In genomic region chr12:84341467-84342193, GRCh38 we compare ENCODE assay signal across 35 cellular contexts.
DNase-seq lines count a peak whose midpoint lies in the region; ATAC-seq, FAIRE-seq and TF ChIP-seq lines count a peak whose summit lies in the region.
"Had no signal": no experiment of that assay in that cellular context is flagged by ENCODE, and none has a peak within 500 bp of the region (broad histone marks: within the 10 kb centered on the region; RNA-seq: fewer than 3 reads in every experiment).

No MANE protein-coding gene starts in this region.

- FAIRE-seq in HepG2 (lab: Jason Lieb, UNC), result no peak
- FAIRE-seq in H1 (lab: Jason Lieb, UNC), result no peak
- FAIRE-seq: A204.1, D721Med had no signal

- H3K23me2 ChIP-seq in H1 (ENCODE audit: low read depth, low read length), result no peaks in the 10 kb centered on the region

- TF ChIP-seq RAD21 in HepG2 (CRISPR knock-in tag; IDR thresholded peaks at IDR 0.05) (no peak), IMR-90 (IDR thresholded peaks at IDR 0.05; ENCODE audit: low read length) (no peak), H1 (IDR thresholded peaks at IDR 0.05 in 1 of 2, conservative IDR thresholded peaks at IDR 0.05 in 1 of 2; ENCODE audit: low read depth in 2 of 2, low read length in 2 of 2) (no peak)

- H3K4me1 ChIP-seq in HepG2 (ENCODE audit: insufficient read depth, low read length) (no peaks in the 10 kb centered on the region), right lobe of liver (no peaks in the 10 kb centered on the region), HEK293 (ENCODE audit: control insufficient read depth, insufficient read depth, low read length) (no peaks in the 10 kb centered on the region), IMR-90 (ENCODE audit: control insufficient read depth, insufficient read depth, low read length) (no peaks in the 10 kb centered on the region), H1 (replicated peaks in 1 of 4; ENCODE audit: control insufficient read depth in 3 of 4, insufficient read depth in 4 of 4, low read length in 3 of 4) (no peaks in the 10 kb centered on the region)
- H3K4me1 ChIP-seq: A549; BLaER1; BLaER1 treated with 17β-estradiol and CSF1 and Interleukin-3, amounts not matched to agents 10 nM and 100 nM; Caco-2 had no signal

- H3K56ac ChIP-seq in IMR-90 (ENCODE audit: extremely low read depth, insufficient read depth, low read length) (no peak overlapping the region), H1 (replicated peaks; ENCODE audit: insufficient read length, low read depth, low read length) (no peak overlapping the region)

- in situ Hi-C loops in HepG2 (cut with HindIII; ENCODE audit: extremely low pct_ligation_motif_present, low pct_unique_long_range_greater_than_20kb) (no loop called here), IMR-90 (cut with MboI; ENCODE audit: low sequenced_read_pairs) (no loop called here)

- H2BK5ac ChIP-seq in IMR-90 (ENCODE audit: low read depth, low read length, poor library complexity, severe bottlenecking) (no peak overlapping the region), H1 (ENCODE audit: low read depth, low read length) (no peak overlapping the region)

- intact Hi-C loops in HepG2 (cut with micrococcal nuclease; ENCODE audit: unreplicated experiment) (no loop called here), right lobe of liver (cut with DNase I) (no loop called here), IMR-90 (cut with micrococcal nuclease) (no loop called here), Calu3 (cut with micrococcal nuclease; ENCODE audit: unreplicated experiment) (no loop called here)

- no peak overlapping the region for H2AK9ac ChIP-seq in IMR-90 (replicated peaks; ENCODE audit: low read depth, low read length, poor library complexity)

- no peaks in the 10 kb centered on the region for H3K27me3 ChIP-seq in HepG2 (ENCODE audit: control insufficient read depth in 1 of 2, insufficient read depth in 2 of 2, low read length in 2 of 2)
- H3K27me3 ChIP-seq in right lobe of liver, result no peaks in the 10 kb centered on the region
- no peaks in the 10 kb centered on the region for H3K27me3 ChIP-seq in IMR-90 (ENCODE audit: control insufficient read depth, insufficient read depth, low read length)
- no peaks in the 10 kb centered on the region for H3K27me3 ChIP-seq in H1 (replicated peaks in 1 of 4; ENCODE audit: control insufficient read depth in 3 of 4, extremely low read depth in 1 of 4, insufficient read depth in 3 of 4, low read length in 3 of 4)
- H3K27me3 ChIP-seq: BE2C; BLaER1; BLaER1 treated with 17β-estradiol and CSF1 and Interleukin-3, amounts not matched to agents 10 nM and 100 nM had no signal

- H3K79me1 ChIP-seq in IMR-90 (ENCODE audit: low read depth in 1 of 2, low read length in 2 of 2), result no peaks in the 10 kb centered on the region
- no peaks in the 10 kb centered on the region for H3K79me1 ChIP-seq in H1 (ENCODE audit: low read depth, low read length)

- POLR2A ChIA-PET in HepG2 (lab: Yijun Ruan, JAX), result no interaction called here
- POLR2A ChIA-PET in HEK293 (lab: Yijun Ruan, JAX), result no interaction called here
- POLR2A ChIA-PET in IMR-90 (lab: Charles Lee; ENCODE audit: unreplicated experiment), result no interaction called here
- POLR2A ChIA-PET in H1 (lab: Charles Lee; ENCODE audit: partially characterized antibody), result no interaction called here

- H2BK20ac ChIP-seq in IMR-90 (ENCODE audit: low read depth, low read length), result no peak overlapping the region
- H2BK20ac ChIP-seq in H1 (ENCODE audit: low read length), result no peak overlapping the region

- H3K36me3 Mint-ChIP-seq in Calu3 (ENCODE audit: insufficient read depth, unreplicated experiment), result no peaks in the 10 kb centered on the region
- H3K36me3 Mint-ChIP-seq: CD14-positive monocyte; CD4-positive, alpha-beta memory T cell; CD4-positive, CD25-positive, alpha-beta regulatory T cell; CD8-positive, alpha-beta memory T cell; CD8-positive, alpha-beta T cell had no signal

- H2AFZ ChIP-seq in HepG2 (ENCODE audit: low read length) (no peak overlapping the region), IMR-90 (replicated peaks; ENCODE audit: low read length, poor library complexity) (no peak overlapping the region), H1 (ENCODE audit: low read length) (no peak overlapping the region)

- H3K27ac Mint-ChIP-seq in Calu3 (ENCODE audit: unreplicated experiment), result no peak overlapping the region
- H3K27ac Mint-ChIP-seq: B cell; CD14-positive monocyte; CD4-positive, alpha-beta memory T cell; CD4-positive, alpha-beta T cell; CD4-positive, CD25-positive, alpha-beta regulatory T cell; CD8-positive, alpha-beta memory T cell; CD8-positive, alpha-beta T cell had no signal

- H3K18ac ChIP-seq in IMR-90 (ENCODE audit: low read depth, low read length) (no peak overlapping the region), H1 (ENCODE audit: extremely low read depth, low read length) (no peak overlapping the region)

- H3K36me3 ChIP-seq in HepG2 (replicated peaks in 1 of 2; ENCODE audit: control insufficient read depth in 1 of 2, insufficient read depth in 2 of 2, low read length in 2 of 2), result no peaks in the 10 kb centered on the region
- no peaks in the 10 kb centered on the region for H3K36me3 ChIP-seq in right lobe of liver
- H3K36me3 ChIP-seq in HEK293 (ENCODE audit: control insufficient read depth in 2 of 2, insufficient read depth in 1 of 2, low read length in 2 of 2), result no peaks in the 10 kb centered on the region
- no peaks in the 10 kb centered on the region for H3K36me3 ChIP-seq in IMR-90 (ENCODE audit: control insufficient read depth, insufficient read depth, low read length)
- no peaks in the 10 kb centered on the region for H3K36me3 ChIP-seq in H1 (ENCODE audit: control insufficient read depth in 2 of 4, insufficient read depth in 4 of 4, low read length in 3 of 4)
- H3K36me3 ChIP-seq: BE2C; BLaER1; BLaER1 treated with 17β-estradiol and CSF1 and Interleukin-3, amounts not matched to agents 10 nM and 100 nM had no signal

- 0% methylated on average over 1 of the region's 1 CpG for WGBS in HepG2 (ENCODE audit: low lambda C conversion rate)
- WGBS in right lobe of liver (ENCODE audit: insufficient coverage, low coverage, low lambda C conversion rate, missing lambda C conversion rate), result 65% methylated on average over 1 of the region's 1 CpG
- no CpG with 5 or more reads among the region's 1 CpG for WGBS in IMR-90 (ENCODE audit: extremely low coverage in 2 of 2, insufficient read length in 1 of 2), 2 experiments
- WGBS in H1 (ENCODE audit: extremely low coverage in 1 of 2, insufficient coverage in 1 of 2, insufficient read length in 1 of 2, insufficient replicate concordance in 2 of 2, low coverage in 1 of 2, low lambda C conversion rate in 2 of 2, missing lambda C conversion rate in 1 of 2), 2 experiments, result 100% methylated on average over 1 of the region's 1 CpG; no CpG with 5 or more reads in 1 of the 2 experiments

- no peak overlapping the region for H4K5ac ChIP-seq in IMR-90 (ENCODE audit: low read depth, low read length)
- no peak overlapping the region for H4K5ac ChIP-seq in H1 (ENCODE audit: insufficient read length, low read depth, low read length)

- H3K9me1 ChIP-seq in IMR-90 (ENCODE audit: insufficient read depth, low read length), result no peaks in the 10 kb centered on the region

- no peak for DNase-seq in HepG2 (ENCODE audit: low spot score)
- DNase-seq in right lobe of liver, result no peak
- DNase-seq in IMR-90, result no peak
- no peak for DNase-seq in H1 (ENCODE audit: low read depth in 1 of 2, low spot score in 2 of 2)
- DNase-seq in Calu3, result no peak
- no peak for DNase-seq in DMS53 (lab: John Stamatoyannopoulos, UW)
- DNase-seq: 8988T; ACHN; AML-193; BE2C; C1 segment of cervical spinal cord; Caco-2; CD4-positive, alpha-beta memory T cell; CD4-positive, alpha-beta T cell; CD4-positive, CD25-positive, alpha-beta regulatory T cell; CD8-positive, alpha-beta memory T cell; CD8-positive, alpha-beta T cell; COR-L47; DMS 273 treated with DMSO at 0.1 percent for 48 hours; DMS153; DMS79; DMS79 treated with DMSO at 0.1 percent for 48 hours; DND-41; EL had no signal

- CTCF ChIA-PET in HepG2 (lab: Yijun Ruan, JAX; ENCODE audit: low intra/inter-chr PET ratio, low total read pairs) (no interaction called here), HEK293 (lab: Yijun Ruan, JAX) (no interaction called here), IMR-90 (lab: Yijun Ruan, JAX) (no interaction called here), H1 (lab: Charles Lee; ENCODE audit: partially characterized antibody) (no interaction called here), Calu3 (lab: Charles Lee) (no interaction called here)

- no peak overlapping the region for H3K23ac ChIP-seq in IMR-90 (ENCODE audit: low read depth, low read length)
- H3K23ac ChIP-seq in H1 (ENCODE audit: insufficient read length), result no peak overlapping the region

- H2BK120ac ChIP-seq in IMR-90 (ENCODE audit: low read depth, low read length) (no peak overlapping the region), H1 (replicated peaks; ENCODE audit: low read depth, low read length) (no peak overlapping the region)

- H3K9ac ChIP-seq in HepG2 (ENCODE audit: insufficient read depth, low read depth, low read length) (no peak overlapping the region), IMR-90 (ENCODE audit: low read depth, low read length) (no peak overlapping the region), H1 (replicated peaks in 1 of 4; ENCODE audit: extremely low read depth in 1 of 4, low read depth in 3 of 4, low read length in 3 of 4) (no peak overlapping the region)
- H3K9ac ChIP-seq: BLaER1; BLaER1 treated with 17β-estradiol and CSF1 and Interleukin-3, amounts not matched to agents 10 nM and 100 nM had no signal

- H4K8ac ChIP-seq in IMR-90 (ENCODE audit: low read depth in 2 of 2, low read length in 2 of 2), result no peak overlapping the region
- H4K8ac ChIP-seq in H1 (ENCODE audit: extremely low read depth, insufficient read depth, low read length), result no peak overlapping the region

- H4K91ac ChIP-seq in IMR-90 (ENCODE audit: insufficient read depth, low read depth, low read length), result no peak overlapping the region
- H4K91ac ChIP-seq in H1 (replicated peaks; ENCODE audit: insufficient read length, low read length), result no peak overlapping the region

- H3K14ac ChIP-seq in IMR-90 (replicated peaks; ENCODE audit: low read depth, low read length) (no peak overlapping the region), H1 (ENCODE audit: insufficient read length) (no peak overlapping the region)

- dilution Hi-C loops in IMR-90 (cut with HindIII; ENCODE audit: low sequenced_read_pairs, unreplicated experiment), result no loop called here

- H3K4me2 ChIP-seq in HepG2 (ENCODE audit: low read depth, low read length) (no peak overlapping the region), IMR-90 (ENCODE audit: low read depth, low read length) (no peak overlapping the region), H1 (ENCODE audit: insufficient read depth in 1 of 2, low read depth in 2 of 2, low read length in 2 of 2) (no peak overlapping the region)
- H3K4me2 ChIP-seq: A549; BLaER1; BLaER1 treated with 17β-estradiol and CSF1 and Interleukin-3, amounts not matched to agents 10 nM and 100 nM had no signal

- no peak overlapping the region for H3K4me3 Mint-ChIP-seq in Calu3 (ENCODE audit: low read depth, unreplicated experiment)
- H3K4me3 Mint-ChIP-seq: B cell; CD14-positive monocyte; CD4-positive, alpha-beta memory T cell; CD4-positive, alpha-beta T cell; CD4-positive, CD25-positive, alpha-beta regulatory T cell; CD8-positive, alpha-beta memory T cell; CD8-positive, alpha-beta T cell had no signal

- no peaks in the 10 kb centered on the region for H4K20me1 ChIP-seq in HepG2 (ENCODE audit: insufficient read depth, low read length)
- no peaks in the 10 kb centered on the region for H4K20me1 ChIP-seq in IMR-90 (ENCODE audit: insufficient read depth, low read length)
- H4K20me1 ChIP-seq in H1 (replicated peaks in 1 of 2; ENCODE audit: control insufficient read depth in 1 of 2, insufficient read depth in 2 of 2, low read length in 2 of 2), result no peaks in the 10 kb centered on the region
- H4K20me1 ChIP-seq: BLaER1; BLaER1 treated with 17β-estradiol and CSF1 and Interleukin-3, amounts not matched to agents 10 nM and 100 nM had no signal

- H3K9me3 ChIP-seq in HepG2 (ENCODE audit: low read length) (peaks cover under 1% of the 10 kb centered on the region; the same call in 1 of the 2 replicates), right lobe of liver (no peaks in the 10 kb centered on the region), HEK293 (ENCODE audit: control insufficient read depth, insufficient read depth, low read depth, low read length) (no peaks in the 10 kb centered on the region), IMR-90 (ENCODE audit: control insufficient read depth, insufficient read depth, low read length) (no peaks in the 10 kb centered on the region), H1 (ENCODE audit: insufficient read depth in 2 of 2, low read depth in 1 of 2, low read length in 1 of 2) (0 out of 4 replicates have a peak, but pooled peaks cover 0 to 3% of the 10 kb centered on the region in 2 experiments)
- H3K9me3 ChIP-seq: A549, BE2C, BLaER1, Caco-2 had no signal

- no peak overlapping the region for H2BK12ac ChIP-seq in H1 (ENCODE audit: low read depth, low read length)

- H2AK5ac ChIP-seq in IMR-90 (ENCODE audit: low read depth, low read length) (no peak overlapping the region), H1 (ENCODE audit: low read depth, low read length) (no peak overlapping the region)

- H3K27ac ChIP-seq in HepG2 (ENCODE audit: extremely low read length, insufficient read depth, low read length) (no peak overlapping the region), right lobe of liver (no peak overlapping the region), HEK293 (ENCODE audit: extremely low read depth, low read depth, low read length) (no peak overlapping the region), IMR-90 (ENCODE audit: insufficient read depth, low read length) (no peak overlapping the region), H1 (ENCODE audit: low read depth, low read length) (no peak overlapping the region)
- H3K27ac ChIP-seq: 22Rv1; A549; BLaER1; BLaER1 treated with 17β-estradiol and CSF1 and Interleukin-3, amounts not matched to agents 10 nM and 100 nM; C4-2B had no signal

- H3K79me2 ChIP-seq in HepG2 (ENCODE audit: insufficient read depth, low read length) (no peaks in the 10 kb centered on the region), H1 (ENCODE audit: control insufficient read depth in 1 of 2, insufficient read depth in 2 of 2, low read length in 2 of 2) (no peaks in the 10 kb centered on the region)

- H3K4me1 Mint-ChIP-seq in Calu3 (ENCODE audit: low read depth, unreplicated experiment), result no peaks in the 10 kb centered on the region
- H3K4me1 Mint-ChIP-seq: B cell; CD14-positive monocyte; CD4-positive, alpha-beta memory T cell; CD4-positive, CD25-positive, alpha-beta regulatory T cell; CD8-positive, alpha-beta memory T cell had no signal

- no peak for TF ChIP-seq EP300 in HepG2 (IDR thresholded peaks at IDR 0.05; ENCODE audit: low read depth in 2 of 2, low read length in 2 of 2)
- no peak for TF ChIP-seq EP300 in HepG2 (CRISPR knock-in tag; IDR thresholded peaks at IDR 0.05; ENCODE audit: borderline replicate concordance)
- TF ChIP-seq EP300 in H1 (IDR thresholded peaks at IDR 0.05; ENCODE audit: borderline replicate concordance in 1 of 2, low read depth in 2 of 2, low read length in 2 of 2), result no peak

- no peak for TF ChIP-seq POLR2A in HepG2 (IDR thresholded peaks at IDR 0.05; ENCODE audit: insufficient read depth in 1 of 2, low read depth in 2 of 2, low read length in 2 of 2)
- TF ChIP-seq POLR2A in right lobe of liver (IDR thresholded peaks at IDR 0.05), result no peak
- no peak for TF ChIP-seq POLR2A in IMR-90 (IDR thresholded peaks at IDR 0.05; ENCODE audit: low read depth, low read length)
- TF ChIP-seq POLR2A in H1 (IDR thresholded peaks at IDR 0.05; ENCODE audit: control extremely low read depth in 1 of 2, low read depth in 2 of 2, low read length in 2 of 2), result no peak

- no peak for TF ChIP-seq CTCF in HepG2 (CRISPR knock-in tag; IDR thresholded peaks at IDR 0.05)
- TF ChIP-seq CTCF in right lobe of liver (IDR thresholded peaks at IDR 0.05), result no peak
- no peak for TF ChIP-seq CTCF in HEK293 (tag by site-specific recombination; IDR thresholded peaks at IDR 0.05)
- no peak for TF ChIP-seq CTCF in IMR-90 (conservative IDR thresholded peaks at IDR 0.05; ENCODE audit: low read depth, low read length)
- no peak for TF ChIP-seq CTCF in H1 (IDR thresholded peaks at IDR 0.05; ENCODE audit: control extremely low read depth in 1 of 3, insufficient read depth in 1 of 3, low read depth in 1 of 3, low read length in 3 of 3)
- no peak for TF ChIP-seq CTCF in Calu3 (IDR thresholded peaks at IDR 0.05; ENCODE audit: unreplicated experiment)

- H2BK15ac ChIP-seq in IMR-90 (ENCODE audit: low read depth, low read length) (no peak overlapping the region), H1 (ENCODE audit: low read length) (no peak overlapping the region)

- no peak for ATAC-seq in HepG2
- no peak for ATAC-seq in right lobe of liver
- no peak for ATAC-seq in IMR-90 (ENCODE audit: low read depth)
- no peak for ATAC-seq in HG02870 (IDR thresholded peaks at IDR 0.05; ENCODE audit: unreplicated experiment)
- ATAC-seq: A549; CD8-positive, alpha-beta T cell had no signal

- no peak overlapping the region for H3K4me3 ChIP-seq in HepG2 (replicated peaks in 1 of 3; ENCODE audit: insufficient read depth in 1 of 3, low read depth in 2 of 3, low read length in 3 of 3)
- H3K4me3 ChIP-seq in right lobe of liver, result no peak overlapping the region
- H3K4me3 ChIP-seq in HEK293 (ENCODE audit: low read depth, low read length), result no peak overlapping the region
- no peak overlapping the region for H3K4me3 ChIP-seq in IMR-90 (ENCODE audit: insufficient read depth, low read depth, low read length)
- H3K4me3 ChIP-seq in H1 (ENCODE audit: extremely low read depth in 1 of 4, insufficient read depth in 2 of 4, low read depth in 3 of 4, low read length in 4 of 4), result no peak overlapping the region
- H3K4me3 ChIP-seq: A549; BLaER1; BLaER1 treated with 17β-estradiol and CSF1 and Interleukin-3, amounts not matched to agents 10 nM and 100 nM had no signal

- H3K27me3 Mint-ChIP-seq in Calu3 (ENCODE audit: unreplicated experiment), result no peaks in the 10 kb centered on the region
- H3K27me3 Mint-ChIP-seq: B cell; CD4-positive, alpha-beta memory T cell; CD4-positive, alpha-beta T cell; CD4-positive, CD25-positive, alpha-beta regulatory T cell; CD8-positive, alpha-beta memory T cell had no signal

- H3K9me3 Mint-ChIP-seq in Calu3 (ENCODE audit: low read depth, unreplicated experiment), result peaks cover 3% of the 10 kb centered on the region

- BruUV-seq in HepG2 (replicated peaks; lab: Mats Ljungman, UMichigan) (no TSS peak), IMR-90 (replicated peaks; lab: Mats Ljungman, UMichigan) (no TSS peak), Calu3 (replicated peaks; lab: Mats Ljungman, UMichigan) (no TSS peak)

- H3K4ac ChIP-seq in IMR-90 (ENCODE audit: low read depth, low read length) (no peak overlapping the region), H1 (replicated peaks; ENCODE audit: insufficient read length, low read depth, low read length) (no peak overlapping the region)

Comparison
In these comparisons a context has a peak if more than half of its experiments do, and no peak if none do; other contexts are left out.
1. Of the 63 proteins assayed by ChIP-seq in both HepG2 and HEK293: peak only in HepG2: none; only in HEK293: ATF2; in both: none; in neither: 62.